Comparison of ENCODE assay signal across 1 cellular context in genomic region chr1:226001852-226002666, GRCh38.
TF ChIP-seq lines count a peak whose summit lies in the region.

No MANE protein-coding gene starts in this region.

TF ChIP-seq in K562, 482 proteins besides CTCF, POLR2A, EP300 and RAD21 (continued from another document and continues in another):
- 0 out of 4 replicates have a peak, but pooled peaks of 1 of the 2 experiments have one; percentile 11 for TF ChIP-seq TBL1XR1 (IDR thresholded peaks at IDR 0.05; ENCODE audit: low read length in 2 of 2)
- TF ChIP-seq NR3C1 (CRISPR knock-in tag; IDR thresholded peaks at IDR 0.05), result no peak
- no peak for TF ChIP-seq ZSCAN32 (CRISPR knock-in tag; IDR thresholded peaks at IDR 0.05)
- peak; percentile 93 for TF ChIP-seq NFIC (IDR thresholded peaks at IDR 0.05)
- TF ChIP-seq GATAD2B (IDR thresholded peaks at IDR 0.05; ENCODE audit: borderline replicate concordance), result no peak
- TF ChIP-seq SMARCB1 (IDR thresholded peaks at IDR 0.05; ENCODE audit: insufficient read length, low read depth), result no peak
- TF ChIP-seq ZNF24 (IDR thresholded peaks at IDR 0.05), result no peak
- no peak for TF ChIP-seq ZNF778 (CRISPR knock-in tag; IDR thresholded peaks at IDR 0.05)
- TF ChIP-seq ZNF699 (CRISPR knock-in tag; IDR thresholded peaks at IDR 0.05; ENCODE audit: insufficient replicate concordance), result no peak
- no peak; the same call in 1 of the 2 replicates for TF ChIP-seq TFAP4 (CRISPR knock-in tag; IDR thresholded peaks at IDR 0.05; ENCODE audit: borderline replicate concordance)
- no peak for TF ChIP-seq ZNF134 (CRISPR knock-in tag; conservative IDR thresholded peaks at IDR 0.05)
- no peak for TF ChIP-seq RHOXF2B (CRISPR knock-in tag; conservative IDR thresholded peaks at IDR 0.05)
- no peak for TF ChIP-seq ZNF695 (CRISPR knock-in tag; IDR thresholded peaks at IDR 0.05)
- 0 out of 2 replicates have a peak, but pooled peaks have one; percentile 16 for TF ChIP-seq RFX1 (IDR thresholded peaks at IDR 0.05)
- no peak for TF ChIP-seq TSHZ1 (CRISPR knock-in tag; IDR thresholded peaks at IDR 0.05)
- TF ChIP-seq NFXL1 (CRISPR knock-in tag; IDR thresholded peaks at IDR 0.05), result no peak
- TF ChIP-seq CBFA2T3 (IDR thresholded peaks at IDR 0.05), result peak; percentile 48
- TF ChIP-seq POLR2H (tag; IDR thresholded peaks at IDR 0.05; ENCODE audit: low read depth), result no peak
- no peak for TF ChIP-seq GABPB2 (CRISPR knock-in tag; conservative IDR thresholded peaks at IDR 0.05)
- no peak for TF ChIP-seq IRF2 (CRISPR knock-in tag; IDR thresholded peaks at IDR 0.05)
- no peak for TF ChIP-seq ZNF197 (CRISPR knock-in tag; IDR thresholded peaks at IDR 0.05; ENCODE audit: low read depth)
- no peak for TF ChIP-seq U2AF2 (optimal IDR thresholded peaks at IDR 0.05; ENCODE audit: low read depth, low read length)
- no peak for TF ChIP-seq HBP1 (CRISPR knock-in tag; IDR thresholded peaks at IDR 0.05)
- TF ChIP-seq ESRRA (IDR thresholded peaks at IDR 0.05; ENCODE audit: borderline replicate concordance, low read depth), result no peak
- no peak; the same call in none of the 2 replicates for TF ChIP-seq ZNF175 (CRISPR knock-in tag; IDR thresholded peaks at IDR 0.05; ENCODE audit: low read depth)
- TF ChIP-seq PHF8 (IDR thresholded peaks at IDR 0.05; ENCODE audit: borderline replicate concordance, low read length), result no peak
- no peak for TF ChIP-seq NR4A1 (CRISPR knock-in tag; IDR thresholded peaks at IDR 0.05)
- TF ChIP-seq NR4A1 (tag; IDR thresholded peaks at IDR 0.05), result no peak
- TF ChIP-seq CHD1 (IDR thresholded peaks at IDR 0.05; ENCODE audit: low read length), result no peak
- no peak for TF ChIP-seq ILF3 (IDR thresholded peaks at IDR 0.05; ENCODE audit: borderline replicate concordance)
- TF ChIP-seq ZBTB34 (CRISPR knock-in tag; IDR thresholded peaks at IDR 0.05), result no peak
- no peak for TF ChIP-seq FOXA1 (IDR thresholded peaks at IDR 0.05; ENCODE audit: borderline replicate concordance)
- TF ChIP-seq TFE3 (CRISPR knock-in tag; IDR thresholded peaks at IDR 0.05), result no peak; the same call in 1 of the 2 replicates
- TF ChIP-seq SMAD3 (CRISPR knock-in tag; conservative IDR thresholded peaks at IDR 0.05), result no peak
- no peak for TF ChIP-seq ZBTB49 (CRISPR knock-in tag; IDR thresholded peaks at IDR 0.05; ENCODE audit: borderline replicate concordance)
- TF ChIP-seq RNF219 (CRISPR knock-in tag; IDR thresholded peaks at IDR 0.05), result no peak
- peak; percentile 78 for TF ChIP-seq MAX (CRISPR knock-in tag; IDR thresholded peaks at IDR 0.05)
- peak; percentile 95 for TF ChIP-seq ATF7 (IDR thresholded peaks at IDR 0.05)
- TF ChIP-seq SIN3A (IDR thresholded peaks at IDR 0.05; ENCODE audit: borderline replicate concordance in 2 of 2, control insufficient read depth in 1 of 2, low read depth in 2 of 2, low read length in 2 of 2), result no peak
- TF ChIP-seq SAP30 (IDR thresholded peaks at IDR 0.05; ENCODE audit: borderline replicate concordance, insufficient read depth, low read depth, low read length, poor library complexity, severe bottlenecking), result no peak
- TF ChIP-seq ZNF324 (CRISPR knock-in tag; IDR thresholded peaks at IDR 0.05), result no peak
- TF ChIP-seq ZBTB9 (CRISPR knock-in tag; IDR thresholded peaks at IDR 0.05), result peak; percentile 41; the same call in 1 of the 2 replicates
